ENCODE assay signal across 9 cellular contexts in genomic region chr1:246219508-246220030, GRCh38.
DNase-seq lines count a peak whose midpoint lies in the region; ATAC-seq and TF ChIP-seq lines count a peak whose summit lies in the region.
"Had no signal": no experiment of that assay in that cellular context is flagged by ENCODE, and none has a peak within 500 bp of the region (broad histone marks: within the 10 kb centered on the region; RNA-seq: fewer than 3 reads in every experiment).

No MANE protein-coding gene starts in this region.

- no peak overlapping the region for H3K4me3 ChIP-seq in DND-41 (ENCODE audit: low read depth in 1 of 2, low read length in 2 of 2)
- no peak overlapping the region for H3K4me3 ChIP-seq in hepatocyte
- no peak overlapping the region for H3K4me3 ChIP-seq in tibial artery
- H3K4me3 ChIP-seq: SJSA1 had no signal

- H3K27me3 ChIP-seq in DND-41 (ENCODE audit: insufficient read depth, low read length, poor library complexity) (no peaks in the 10 kb centered on the region), hepatocyte (no peaks in the 10 kb centered on the region), tibial artery (no peaks in the 10 kb centered on the region)
- H3K27me3 ChIP-seq: SJSA1 had no signal

- 41% methylated on average over 11 of the region's 11 CpGs for WGBS in hepatocyte (ENCODE audit: low lambda C conversion rate, missing lambda C conversion rate)

- no peak overlapping the region for H2AFZ ChIP-seq in DND-41 (ENCODE audit: low read depth, low read length)
- H2AFZ ChIP-seq in hepatocyte, result no peak overlapping the region

- H3K36me3 ChIP-seq in DND-41 (ENCODE audit: insufficient read depth, low read length) (peaks cover 14% of the 10 kb centered on the region), hepatocyte (replicated peaks; ENCODE audit: insufficient read depth, low read depth) (no peaks in the 10 kb centered on the region), tibial artery (no peaks in the 10 kb centered on the region)
- H3K36me3 ChIP-seq: SJSA1 had no signal

- DNase-seq in DND-41 (peak; percentile 77), NCI-H345 (lab: John Stamatoyannopoulos, UW) (peak; percentile 97), hepatocyte (ENCODE audit: low spot score) (peak; percentile 23), CD14-positive monocyte (ENCODE audit: low spot score) (no peak), tibial artery (no peak), NCI-H226 (no peak)
- DNase-seq in activated CD4-positive, alpha-beta T cell treated with anti-CD3 and anti-CD28 coated beads, Interleukin-2, amount 50 U/mL, for 48 hours, result no peak

- H4K20me1 ChIP-seq in DND-41 (ENCODE audit: insufficient read depth, low read length), result no peaks in the 10 kb centered on the region
- no peaks in the 10 kb centered on the region for H4K20me1 ChIP-seq in hepatocyte (ENCODE audit: insufficient read depth, poor library complexity, severe bottlenecking)

- no peak overlapping the region for H3K27ac Mint-ChIP-seq in CD14-positive monocyte

- no peak overlapping the region for H3K4me3 Mint-ChIP-seq in CD14-positive monocyte

- H3K79me2 ChIP-seq in DND-41 (ENCODE audit: insufficient read depth, low read length) (no peaks in the 10 kb centered on the region), hepatocyte (no peaks in the 10 kb centered on the region)

- H3K9ac ChIP-seq in DND-41 (ENCODE audit: low read depth, low read length), result no peak overlapping the region

- H3K4me2 ChIP-seq in DND-41 (ENCODE audit: insufficient read depth, low read length) (no peak overlapping the region), hepatocyte (peak overlapping the region; percentile 41)

- peaks cover 4 to 28% (median 14%) of the 10 kb centered on the region in 7 donors for H3K9me3 Mint-ChIP-seq in CD14-positive monocyte

- TF ChIP-seq CTCF in DND-41 (IDR thresholded peaks at IDR 0.05; ENCODE audit: borderline replicate concordance, extremely low read depth, low read length, poor library complexity, severe bottlenecking) (no peak), hepatocyte (IDR thresholded peaks at IDR 0.05; ENCODE audit: poor library complexity) (no peak), CD14-positive monocyte (IDR thresholded peaks at IDR 0.05) (no peak), tibial artery (IDR thresholded peaks at IDR 0.05) (no peak)

- peaks cover 0 to 7% of the 10 kb centered on the region in 2 donors for H3K36me3 Mint-ChIP-seq in CD14-positive monocyte

- H3K4me1 ChIP-seq in DND-41 (ENCODE audit: insufficient read depth, low read length) (peaks cover 19% of the 10 kb centered on the region), hepatocyte (ENCODE audit: insufficient read depth) (peaks cover 17% of the 10 kb centered on the region), tibial artery (no peaks in the 10 kb centered on the region)

- H3K9me3 ChIP-seq in DND-41 (ENCODE audit: insufficient read depth, low read length, severe bottlenecking) (peaks cover 18% of the 10 kb centered on the region), hepatocyte (ENCODE audit: low read depth) (no peaks in the 10 kb centered on the region), tibial artery (no peaks in the 10 kb centered on the region)

- intact Hi-C loops in CD14-positive monocyte (cut with micrococcal nuclease) (loop anchor here in 1 of 2 donors (10.0 kb wide), 1 partner anchor 545 kb away; no protein-coding TSS in a partner anchor), tibial artery (cut with DNase I; ENCODE audit: low total_unique reads) (no loop called here)

- ATAC-seq in DND-41 (ENCODE audit: insufficient read depth, low read depth), result peak; percentile 98
- ATAC-seq in HG02798 (IDR thresholded peaks at IDR 0.05; ENCODE audit: poor library complexity, unreplicated experiment), result peak; percentile 43

- peaks cover 35% of the 10 kb centered on the region for H3K4me1 Mint-ChIP-seq in CD14-positive monocyte

- no peaks in the 10 kb centered on the region for H3K27me3 Mint-ChIP-seq in CD14-positive monocyte (ENCODE audit: low read depth in 3 of 3)

- no peaks in the 10 kb centered on the region for H3K9me2 ChIP-seq in hepatocyte (replicated peaks; ENCODE audit: insufficient read depth)

- H3K27ac ChIP-seq in DND-41 (ENCODE audit: low read length), result peak overlapping the region; percentile 60
- peak overlapping the region; percentile 54 for H3K27ac ChIP-seq in hepatocyte
- no peak overlapping the region for H3K27ac ChIP-seq in tibial artery
- H3K27ac ChIP-seq: SJSA1 had no signal

Comparison
In these comparisons a context has a peak if more than half of its experiments do, and no peak if none do; other contexts are left out.
1. DNase-seq: peak in DND-41 (single experiment), NCI-H345 (single experiment) and hepatocyte (single experiment); none in CD14-positive monocyte (single experiment), activated CD4-positive, alpha-beta T cell treated with anti-CD3 and anti-CD28 coated beads, Interleukin-2, amount 50 U/mL, for 48 hours (0 of 2), tibial artery (0 of 2) and NCI-H226 (single experiment).
2. H3K27ac ChIP-seq: peak in DND-41 (single experiment) and hepatocyte (single experiment); none in tibial artery (0 of 2).